Comparison of ENCODE assay signal across 9 cellular contexts in genomic region chr12:132414634-132415340, GRCh38.
DNase-seq lines count a peak whose midpoint lies in the region; ATAC-seq and TF ChIP-seq lines count a peak whose summit lies in the region.
"Had no signal": no experiment of that assay in that cellular context is flagged by ENCODE, and none has a peak within 500 bp of the region (broad histone marks: within the 10 kb centered on the region; RNA-seq: fewer than 3 reads in every experiment).

No MANE protein-coding gene starts in this region.

- H3K4me3 Mint-ChIP-seq in CD4-positive, CD25-positive, alpha-beta regulatory T cell, result peak overlapping the region in 1 of 4 donors; percentile 61
- peak overlapping the region in 4 of 10 donors; percentile 25 to 43 (median 35) for H3K4me3 Mint-ChIP-seq in naive thymus-derived CD4-positive, alpha-beta T cell

- H3K9me3 Mint-ChIP-seq in CD4-positive, CD25-positive, alpha-beta regulatory T cell, result no peaks in the 10 kb centered on the region
- peaks cover 0 to 2% (median 0%) of the 10 kb centered on the region in 11 donors for H3K9me3 Mint-ChIP-seq in naive thymus-derived CD4-positive, alpha-beta T cell

- no peak overlapping the region for H3K27ac ChIP-seq in CD4-positive, CD25-positive, alpha-beta regulatory T cell (ENCODE audit: insufficient read depth, low read length, poor library complexity, severe bottlenecking)
- H3K27ac ChIP-seq in naive thymus-derived CD4-positive, alpha-beta T cell (ENCODE audit: low read depth, low read length), result no peak overlapping the region
- H3K27ac ChIP-seq: SK-N-MC had no signal

- no peak overlapping the region for H3K27ac Mint-ChIP-seq in CD4-positive, CD25-positive, alpha-beta regulatory T cell
- H3K27ac Mint-ChIP-seq in naive thymus-derived CD4-positive, alpha-beta T cell, result no peak overlapping the region

- H3K4me3 ChIP-seq in CD4-positive, CD25-positive, alpha-beta regulatory T cell (ENCODE audit: low read depth, low read length), result no peak overlapping the region
- no peak overlapping the region for H3K4me3 ChIP-seq in epithelial cell of esophagus (ENCODE audit: low read length)
- H3K4me3 ChIP-seq in naive thymus-derived CD4-positive, alpha-beta T cell (ENCODE audit: low read length), result no peak overlapping the region
- H3K4me3 ChIP-seq: SK-N-MC had no signal

- no peaks in the 10 kb centered on the region for H3K9me3 ChIP-seq in CD4-positive, CD25-positive, alpha-beta regulatory T cell (ENCODE audit: control insufficient read depth in 2 of 2, low read length in 2 of 2)
- H3K9me3 ChIP-seq in naive thymus-derived CD4-positive, alpha-beta T cell (ENCODE audit: control insufficient read depth in 2 of 3, low read length in 3 of 3), result no peaks in the 10 kb centered on the region

- H3K36me3 ChIP-seq in CD4-positive, CD25-positive, alpha-beta regulatory T cell (ENCODE audit: control insufficient read depth, insufficient read depth, low read length), result no peaks in the 10 kb centered on the region
- H3K36me3 ChIP-seq in naive thymus-derived CD4-positive, alpha-beta T cell (ENCODE audit: control insufficient read depth in 2 of 3, insufficient read depth in 3 of 3, low read length in 3 of 3), result no peaks in the 10 kb centered on the region

- peaks cover 0 to 7% (median 0%) of the 10 kb centered on the region in 4 donors for H3K4me1 Mint-ChIP-seq in CD4-positive, CD25-positive, alpha-beta regulatory T cell
- peaks cover 0 to 5% (median 3%) of the 10 kb centered on the region in 7 donors for H3K4me1 Mint-ChIP-seq in naive thymus-derived CD4-positive, alpha-beta T cell

- POLR2A ChIA-PET in naive thymus-derived CD4-positive, alpha-beta T cell (lab: Charles Lee), result interaction anchor here (1.0 to 1.9 kb wide), 4 partner anchors 71 to 109 kb away, joined by 3 to 6 read pairs (median 4); no protein-coding TSS in a partner anchor

- CTCF ChIA-PET in naive thymus-derived CD4-positive, alpha-beta T cell (lab: Charles Lee), result interaction anchor here (0.7 to 6.3 kb wide), 15 partner anchors 10 to 261 kb away, joined by 3 to 56 read pairs (median 4); no protein-coding TSS in a partner anchor

- peaks cover 12% of the 10 kb centered on the region for H3K27me3 Mint-ChIP-seq in CD4-positive, CD25-positive, alpha-beta regulatory T cell
- H3K27me3 Mint-ChIP-seq in naive thymus-derived CD4-positive, alpha-beta T cell, result peaks cover 0 to 9% (median 0%) of the 10 kb centered on the region in 5 donors

- no peaks in the 10 kb centered on the region for H3K27me3 ChIP-seq in CD4-positive, CD25-positive, alpha-beta regulatory T cell (ENCODE audit: control insufficient read depth, insufficient read depth, low read length)
- H3K27me3 ChIP-seq in naive thymus-derived CD4-positive, alpha-beta T cell (ENCODE audit: control insufficient read depth in 2 of 2, insufficient read depth in 2 of 2, low read length in 2 of 2), result no peaks in the 10 kb centered on the region

- ATAC-seq in CD4-positive, CD25-positive, alpha-beta regulatory T cell (ENCODE audit: low read depth in 2 of 2), result peak; percentile 80 to 88
- ATAC-seq in GM19351 (IDR thresholded peaks at IDR 0.05; ENCODE audit: unreplicated experiment), result peak; percentile 95
- ATAC-seq in naive thymus-derived CD4-positive, alpha-beta T cell, result peak; percentile 92

- TF ChIP-seq CTCF in epithelial cell of esophagus (IDR thresholded peaks at IDR 0.05; ENCODE audit: insufficient read depth, low read depth, low read length, missing control alignments), result peak; percentile 84

- peaks cover 10% of the 10 kb centered on the region for H3K4me1 ChIP-seq in CD4-positive, CD25-positive, alpha-beta regulatory T cell (ENCODE audit: control insufficient read depth, insufficient read depth, low read length, poor library complexity, severe bottlenecking)
- H3K4me1 ChIP-seq in naive thymus-derived CD4-positive, alpha-beta T cell (ENCODE audit: control insufficient read depth in 2 of 2, insufficient read depth in 2 of 2, low read length in 2 of 2), result peaks cover 5 to 15% of the 10 kb centered on the region in 2 donors

- peak; percentile 60 to 74 (median 73) for DNase-seq in CD4-positive, CD25-positive, alpha-beta regulatory T cell
- DNase-seq in HS-5 (ENCODE audit: low read depth) (peak; percentile 18), NOMO-1 treated with DMSO at 0.1 percent for 48 hours (lab: John Stamatoyannopoulos, UW; ENCODE audit: unreplicated experiment) (peak; percentile 77), epithelial cell of esophagus (ENCODE audit: low read depth) (peak; percentile 74)
- peak; percentile 53 for DNase-seq in activated CD8-positive, alpha-beta memory T cell treated with anti-CD3 and anti-CD28 coated beads, Interleukin-2, amount 50 U/mL, for 1 hour (ENCODE audit: extremely low read depth)
- peak; percentile 54 to 82 (median 68) for DNase-seq in naive thymus-derived CD4-positive, alpha-beta T cell
- peak; percentile 33 to 53 for DNase-seq in stimulated activated CD8-positive, alpha-beta memory T cell treated with anti-CD3 and anti-CD28 coated beads, Interleukin-7, amount 100 ng/mL, for 4 hours (ENCODE audit: low read depth in 2 of 2)

- intact Hi-C loops in naive thymus-derived CD4-positive, alpha-beta T cell (cut with micrococcal nuclease), result loop anchor here (1.0 to 5.0 kb wide), 7 partner anchors 16 to 260 kb away; no protein-coding TSS in a partner anchor

- H3K36me3 Mint-ChIP-seq in CD4-positive, CD25-positive, alpha-beta regulatory T cell, result no peaks in the 10 kb centered on the region
- H3K36me3 Mint-ChIP-seq in naive thymus-derived CD4-positive, alpha-beta T cell, result no peaks in the 10 kb centered on the region

Comparison
In these comparisons a context has a peak if more than half of its experiments do, and no peak if none do; other contexts are left out.
1. DNase-seq: peak in every context shown above with its lines; median percentile 77 in NOMO-1 treated with DMSO at 0.1 percent for 48 hours; 74 in epithelial cell of esophagus; 73 in CD4-positive, CD25-positive, alpha-beta regulatory T cell; 68 in naive thymus-derived CD4-positive, alpha-beta T cell; 53 in activated CD8-positive, alpha-beta memory T cell treated with anti-CD3 and anti-CD28 coated beads, Interleukin-2, amount 50 U/mL, for 1 hour; 43 in stimulated activated CD8-positive, alpha-beta memory T cell treated with anti-CD3 and anti-CD28 coated beads, Interleukin-7, amount 100 ng/mL, for 4 hours; 18 in HS-5.